ENCODE assay signal across 8 cellular contexts in genomic region chr15:84911879-84912660, GRCh38. TPM values are rescaled to one million over a fixed set of nuclear protein-coding genes. Genes with fewer than 3 reads are reported as not detected.
DNase-seq lines count a peak whose midpoint lies in the region; ATAC-seq, FAIRE-seq and TF ChIP-seq lines count a peak whose summit lies in the region.

No MANE protein-coding gene starts in this region.

- in situ Hi-C loops in GM12878 (cut with MboI) = no loop called here

- DNase-seq in GOT3 (lab: John Stamatoyannopoulos, UW) (peak; percentile 84), GM12878 (ENCODE audit: low read depth, low spot score) (no peak), hypothalamus (lab: John Stamatoyannopoulos, UW) (peak in 30 of 51 donors; percentile 3 to 77 (median 26)), smooth muscle cell (lab: John Stamatoyannopoulos, UW; ENCODE audit: unreplicated experiment) (no peak)

- no peak overlapping the region for H3K9ac ChIP-seq in GM12878 (ENCODE audit: control insufficient read depth, insufficient read depth, low read length)
- H3K9ac ChIP-seq in smooth muscle cell (ENCODE audit: low read depth) = peak overlapping the region; percentile 73

- RAD21 ChIA-PET in GM12878 (lab: Charles Lee; ENCODE audit: unreplicated experiment) = interaction anchor here (1.5 kb wide), 1 partner anchor 313 kb away, joined by 3 read pairs; no protein-coding TSS in a partner anchor

- H2AFZ ChIP-seq in GM12878 (ENCODE audit: control insufficient read depth, low read depth, low read length) = no peak overlapping the region; the same call in 1 of the 2 replicates
- peak overlapping the region; percentile 88 for H2AFZ ChIP-seq in smooth muscle cell (ENCODE audit: low read depth)

- TF ChIP-seq POLR2A in GM12878 (IDR thresholded peaks at IDR 0.05; ENCODE audit: low read depth, low read length) = no peak

- H3K27me3 ChIP-seq in GM12878 (replicated peaks in 1 of 2; ENCODE audit: control insufficient read depth in 2 of 2, insufficient read depth in 2 of 2, low read length in 1 of 2) (no peaks in the 10 kb centered on the region), smooth muscle cell (ENCODE audit: low read depth) (no peaks in the 10 kb centered on the region)

- H3K9me3 ChIP-seq in GM12878 (replicated peaks; ENCODE audit: control insufficient read depth, insufficient read depth, low read length) = no peaks in the 10 kb centered on the region; the same call in 2 of the 3 replicates
- H3K9me3 ChIP-seq in smooth muscle cell (replicated peaks; ENCODE audit: low read depth) = no peaks in the 10 kb centered on the region

- no peaks in the 10 kb centered on the region for H3F3A ChIP-seq in smooth muscle cell (ENCODE audit: low read depth)

- TF ChIP-seq CTCF in GM12878 (IDR thresholded peaks at IDR 0.05 in 2 of 3, conservative IDR thresholded peaks at IDR 0.05 in 1 of 3; ENCODE audit: control insufficient read depth in 2 of 3, extremely low read depth in 1 of 3, insufficient read depth in 1 of 3, low read depth in 3 of 3, low read length in 3 of 3) (no peak), smooth muscle cell (IDR thresholded peaks at IDR 0.05; ENCODE audit: borderline replicate concordance, insufficient read depth, poor library complexity, severe bottlenecking) (no peak)

- SMC1A ChIA-PET in GM12878 (lab: Charles Lee; ENCODE audit: uncharacterized antibody, unreplicated experiment) = no interaction called here

- H3K4me2 ChIP-seq in GM12878 (ENCODE audit: control insufficient read depth, insufficient read depth) (0 out of 2 replicates have a peak overlapping the region, but pooled peaks have one; percentile 25), smooth muscle cell (peak overlapping the region; percentile 23)

- POLR2A ChIA-PET in GM12878 (lab: Charles Lee) = no interaction called here

- WGBS in GM12878 (ENCODE audit: insufficient coverage, insufficient replicate concordance, low lambda C conversion rate, missing lambda C conversion rate) = 15% methylated on average over 6 of the region's 6 CpGs
- 51% methylated on average over 6 of the region's 6 CpGs for WGBS in smooth muscle cell (ENCODE audit: low lambda C conversion rate)

- peaks cover 14% of the 10 kb centered on the region for H3K4me1 ChIP-seq in GM12878 (ENCODE audit: control insufficient read depth, insufficient read depth, low read length)
- peaks cover 8% of the 10 kb centered on the region for H3K4me1 ChIP-seq in smooth muscle cell (ENCODE audit: low read depth)

- ATAC-seq in GM12878 (no peak), HG03469 (IDR thresholded peaks at IDR 0.05; ENCODE audit: unreplicated experiment) (no peak), HG03159 (IDR thresholded peaks at IDR 0.05; ENCODE audit: unreplicated experiment) (no peak), HG03457 (IDR thresholded peaks at IDR 0.05; ENCODE audit: unreplicated experiment) (no peak), HG03460 (IDR thresholded peaks at IDR 0.05; ENCODE audit: unreplicated experiment) (no peak)

- H3K4me3 ChIP-seq in GM12878 = no peak overlapping the region
- no peak overlapping the region for H3K4me3 ChIP-seq in smooth muscle cell

- no peaks in the 10 kb centered on the region for H3K36me3 ChIP-seq in GM12878 (ENCODE audit: control insufficient read depth in 2 of 2, insufficient read depth in 2 of 2, low read length in 1 of 2)
- no peaks in the 10 kb centered on the region for H3K36me3 ChIP-seq in smooth muscle cell (ENCODE audit: low read depth)

- no peak for TF ChIP-seq RAD21 in GM12878 (IDR thresholded peaks at IDR 0.05; ENCODE audit: insufficient read depth, low read depth, low read length)

- no peak for TF ChIP-seq EP300 in GM12878 (IDR thresholded peaks at IDR 0.05; ENCODE audit: borderline replicate concordance in 1 of 2, control insufficient read depth in 1 of 2, low read depth in 2 of 2, low read length in 2 of 2)

- no peaks in the 10 kb centered on the region for H4K20me1 ChIP-seq in GM12878 (ENCODE audit: control insufficient read depth, insufficient read depth)
- H4K20me1 ChIP-seq in smooth muscle cell (ENCODE audit: low read depth) = no peaks in the 10 kb centered on the region

- H3K79me2 ChIP-seq in GM12878 (ENCODE audit: control insufficient read depth, insufficient read depth, low read length) (no peaks in the 10 kb centered on the region), smooth muscle cell (ENCODE audit: low read depth) (no peaks in the 10 kb centered on the region)

- intact Hi-C loops in GM12878 (cut with micrococcal nuclease; ENCODE audit: unreplicated experiment) = no loop called here

- BruUV-seq in GM12878 (replicated peaks; lab: Mats Ljungman, UMichigan) = no TSS peak

- FAIRE-seq in GM12878 (lab: Jason Lieb, UNC) = no peak

- CTCF ChIA-PET in GM12878 (lab: Yijun Ruan, JAX) = interaction anchor here (0.8 to 1.9 kb wide), 4 partner anchors 15 to 313 kb away, joined by 3 to 5 read pairs (median 4); no protein-coding TSS in a partner anchor

- H3K27ac ChIP-seq in GM12878 (ENCODE audit: control insufficient read depth, insufficient read depth) (no peak overlapping the region), smooth muscle cell (ENCODE audit: low read depth) (peak overlapping the region; percentile 97)

TF ChIP-seq in GM12878, 131 proteins besides CTCF, POLR2A, EP300 and RAD21:
- TF ChIP-seq IKZF2 (IDR thresholded peaks at IDR 0.05) (0 out of 4 replicates have a peak, but pooled peaks have one; percentile 25 to 29), PBX3 (IDR thresholded peaks at IDR 0.05; ENCODE audit: insufficient replicate concordance, low read depth, low read length) (no peak), STAT1 (conservative IDR thresholded peaks at IDR 0.05) (no peak), ATF2 (IDR thresholded peaks at IDR 0.05; ENCODE audit: low read length) (no peak), KAT2A (conservative IDR thresholded peaks at IDR 0.05; ENCODE audit: control insufficient read depth, low read depth, low read length) (no peak)

RNA-seq across cellular contexts. Expression of gene SLC28A1, which starts 27.6 kb away (rescaled TPM):
- total RNA-seq in GM12878 (2013; cell fraction: nucleolus; rRNA removed) = not detected in 2 replicates
- total RNA-seq in GM12878 (2014; rRNA removed) (not detected in 2 replicates), GM12878 (2014; rRNA removed; fragmentation: Illumina TruSeq; extraction: Trizol) (not detected in 2 replicates), GM12878 (2021) (not detected in 2 replicates), smooth muscle cell (not detected in 2 replicates)
- polyA plus RNA-seq in GM12878 (2011; ENCODE audit: low read depth) = not detected
- polyA plus RNA-seq in GM12878 (2011; rRNA removed) (not detected in 2 replicates), GM12878 (2014; fragmentation: Illumina TruSeq; extraction: Trizol) (not detected in 2 replicates), GM12878 (2014; fragmentation: Nextera tagmentation; extraction: Ambion mirVana) (not detected), GM12878 (2014; rRNA removed) (not detected in 2 replicates), GM12878 (2016; fragmentation: Nextera tagmentation; extraction: Ambion mirVana) (not detected), smooth muscle cell (0.09 and 0.63 TPM in 2 replicates)
- polyA plus RNA-seq in GM12878 (2011; cell fraction: cytosol; rRNA removed) = 0.03 and 0.10 TPM in 2 replicates
- not detected in 2 replicates for polyA plus RNA-seq in GM12878 (2011; cell fraction: nucleus; rRNA removed)
- polyA plus RNA-seq in GM12878 (2012) = not detected in 2 replicates
- not detected in 2 replicates for polyA minus RNA-seq in GM12878 (2011; rRNA and poly(A)+ RNA removed)
- polyA minus RNA-seq in GM12878 (2011; cell fraction: cytosol; rRNA and poly(A)+ RNA removed) = not detected in 2 replicates
- polyA minus RNA-seq in GM12878 (2011; cell fraction: nucleus; rRNA and poly(A)+ RNA removed) = not detected in 2 replicates

Comparison
In these comparisons a context has a peak if more than half of its experiments do, and no peak if none do; other contexts are left out.
1. DNase-seq: peak in GOT3 (single experiment) and hypothalamus (30 of 51); none in GM12878 (single experiment) and smooth muscle cell (single experiment).